ENCODE assay signal across 1 cellular context in genomic region chr5:55850839-55851674, GRCh38.
TF ChIP-seq lines count a peak whose summit lies in the region.

Gene IL31RA (plus strand): TSS chr5:55851357. CDS start chr5:55851571, 214 bp downstream.

TF ChIP-seq in GM23338, 12 proteins besides CTCF, POLR2A, EP300 and RAD21 (continued from another document):
- TF ChIP-seq, protein P1, sequence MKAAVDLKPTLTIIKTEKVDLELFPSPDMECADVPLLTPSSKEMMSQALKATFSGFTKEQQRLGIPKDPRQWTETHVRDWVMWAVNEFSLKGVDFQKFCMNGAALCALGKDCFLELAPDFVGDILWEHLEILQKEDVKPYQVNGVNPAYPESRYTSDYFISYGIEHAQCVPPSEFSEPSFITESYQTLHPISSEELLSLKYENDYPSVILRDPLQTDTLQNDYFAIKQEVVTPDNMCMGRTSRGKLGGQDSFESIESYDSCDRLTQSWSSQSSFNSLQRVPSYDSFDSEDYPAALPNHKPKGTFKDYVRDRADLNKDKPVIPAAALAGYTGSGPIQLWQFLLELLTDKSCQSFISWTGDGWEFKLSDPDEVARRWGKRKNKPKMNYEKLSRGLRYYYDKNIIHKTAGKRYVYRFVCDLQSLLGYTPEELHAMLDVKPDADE (IDR thresholded peaks at IDR 0.05): no peak
- TF ChIP-seq JUNB (IDR thresholded peaks at IDR 0.05; ENCODE audit: unreplicated experiment): no peak
